9 cellular contexts compared by ENCODE assay signal in the genomic region with DNA sequence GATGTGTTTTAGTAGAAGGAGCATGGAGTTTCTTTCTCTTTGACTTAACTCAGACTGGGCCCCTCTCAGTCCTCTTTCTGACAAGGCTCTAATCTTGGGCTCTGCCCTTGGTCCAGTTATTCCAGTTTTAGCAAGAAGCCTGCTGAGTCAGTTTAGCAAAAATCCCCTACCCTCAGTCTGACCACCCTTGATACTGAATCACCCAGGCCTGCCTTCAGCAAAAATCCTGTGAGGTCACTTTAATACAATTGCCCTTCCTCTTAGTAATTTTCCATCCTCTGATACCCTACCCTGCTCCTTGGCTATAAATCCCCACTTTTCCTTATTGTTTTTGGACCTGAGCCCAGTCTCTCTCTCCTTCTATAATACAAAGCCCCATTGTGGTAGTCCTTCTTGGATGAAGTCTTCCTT.
A peak's percentile ranks its signal among the peaks of the same experiment; 100 is the strongest.
DNase-seq lines count a peak whose midpoint lies in the region; ATAC-seq, FAIRE-seq and TF ChIP-seq lines count a peak whose summit lies in the region.
"Had no signal": no experiment of that assay in that cellular context is flagged by ENCODE, and none has a peak within 500 bp of the region (broad histone marks: within the 10 kb centered on the region; RNA-seq: fewer than 3 reads in every experiment).

No MANE protein-coding gene starts in this region.

- no peaks in the 10 kb centered on the region for H3K36me3 ChIP-seq in GM12878 (ENCODE audit: control insufficient read depth in 2 of 2, insufficient read depth in 2 of 2, low read length in 1 of 2)
- H3K36me3 ChIP-seq in Peyer's patch: no peaks in the 10 kb centered on the region
- H3K36me3 ChIP-seq: tibial artery had no signal

- H3K9ac ChIP-seq in GM12878 (ENCODE audit: control insufficient read depth, insufficient read depth, low read length): no peak overlapping the region

- no peaks in the 10 kb centered on the region for H4K20me1 ChIP-seq in GM12878 (ENCODE audit: control insufficient read depth, insufficient read depth)

- H3K4me3 ChIP-seq in GM12878 (no peak overlapping the region), Peyer's patch (no peak overlapping the region), lower leg skin (ENCODE audit: low read depth, poor library complexity, severe bottlenecking) (no peak overlapping the region)
- H3K4me3 ChIP-seq: tibial artery had no signal

- RAD21 ChIA-PET in GM12878 (lab: Charles Lee; ENCODE audit: unreplicated experiment): no interaction called here

- no peaks in the 10 kb centered on the region for H3K79me2 ChIP-seq in GM12878 (ENCODE audit: control insufficient read depth, insufficient read depth, low read length)

- no peak for TF ChIP-seq POLR2A in GM12878 (IDR thresholded peaks at IDR 0.05; ENCODE audit: low read depth, low read length)
- no peak for TF ChIP-seq POLR2A in Peyer's patch (IDR thresholded peaks at IDR 0.05)
- no peak for TF ChIP-seq POLR2A in lower leg skin (IDR thresholded peaks at IDR 0.05)

- no peak for TF ChIP-seq CTCF in GM12878 (IDR thresholded peaks at IDR 0.05 in 2 of 3, conservative IDR thresholded peaks at IDR 0.05 in 1 of 3; ENCODE audit: control insufficient read depth in 2 of 3, extremely low read depth in 1 of 3, insufficient read depth in 1 of 3, low read depth in 3 of 3, low read length in 3 of 3)
- no peak for TF ChIP-seq CTCF in Peyer's patch (IDR thresholded peaks at IDR 0.05)
- no peak for TF ChIP-seq CTCF in lower leg skin (IDR thresholded peaks at IDR 0.05)

- CTCF ChIA-PET in GM12878 (lab: Yijun Ruan, JAX): no interaction called here

- no peaks in the 10 kb centered on the region for H3K27me3 ChIP-seq in GM12878 (replicated peaks in 1 of 2; ENCODE audit: control insufficient read depth in 2 of 2, insufficient read depth in 2 of 2, low read length in 1 of 2)
- H3K27me3 ChIP-seq in Peyer's patch: no peaks in the 10 kb centered on the region
- H3K27me3 ChIP-seq: tibial artery had no signal

- no peak for TF ChIP-seq EP300 in GM12878 (IDR thresholded peaks at IDR 0.05; ENCODE audit: borderline replicate concordance in 1 of 2, control insufficient read depth in 1 of 2, low read depth in 2 of 2, low read length in 2 of 2)

- no peak overlapping the region for H2AFZ ChIP-seq in GM12878 (ENCODE audit: control insufficient read depth, low read depth, low read length)

- POLR2A ChIA-PET in GM12878 (lab: Charles Lee): no interaction called here

- H3K27ac ChIP-seq in GM12878 (ENCODE audit: control insufficient read depth, insufficient read depth) (no peak overlapping the region), Peyer's patch (peak overlapping the region in 1 of 4 donors; percentile 8)
- H3K27ac ChIP-seq: tibial artery had no signal

- ATAC-seq in GM12878 (peak; percentile 43), HG02588 (IDR thresholded peaks at IDR 0.05; ENCODE audit: unreplicated experiment) (no peak)

- no peak for FAIRE-seq in GM12878 (lab: Jason Lieb, UNC)

- H3K4me1 ChIP-seq in GM12878 (ENCODE audit: control insufficient read depth, insufficient read depth, low read length) (no peaks in the 10 kb centered on the region), Peyer's patch (no peaks in the 10 kb centered on the region)

- no TSS peak for BruUV-seq in GM12878 (replicated peaks; lab: Mats Ljungman, UMichigan)

- SMC1A ChIA-PET in GM12878 (lab: Charles Lee; ENCODE audit: uncharacterized antibody, unreplicated experiment): no interaction called here

- intact Hi-C loops in GM12878 (cut with micrococcal nuclease; ENCODE audit: unreplicated experiment) (no loop called here), lower leg skin (cut with DNase I; ENCODE audit: low total_unique reads) (no loop called here)

- H3K9me3 ChIP-seq in GM12878 (replicated peaks; ENCODE audit: control insufficient read depth, insufficient read depth, low read length): no peaks in the 10 kb centered on the region
- no peaks in the 10 kb centered on the region for H3K9me3 ChIP-seq in Peyer's patch
- H3K9me3 ChIP-seq: tibial artery had no signal

- in situ Hi-C loops in GM12878 (cut with MboI): no loop called here

- DNase-seq in AG08395 (ENCODE audit: low spot score) (peak; percentile 59), HS-5 (ENCODE audit: low read depth) (peak; percentile 47), GM12878 (ENCODE audit: low read depth, low spot score) (no peak), kidney tubule cell (ENCODE audit: low spot score) (peak; percentile 99), Peyer's patch (no peak), UCSD-AML1 (lab: John Stamatoyannopoulos, UW; ENCODE audit: unreplicated experiment) (no peak), lower leg skin (ENCODE audit: low spot score in 2 of 2) (no peak)
- DNase-seq: tibial artery had no signal

- H3K4me2 ChIP-seq in GM12878 (ENCODE audit: control insufficient read depth, insufficient read depth): no peak overlapping the region

- no peak for TF ChIP-seq RAD21 in GM12878 (IDR thresholded peaks at IDR 0.05; ENCODE audit: insufficient read depth, low read depth, low read length)

TF ChIP-seq in GM12878, 131 proteins besides CTCF, POLR2A, EP300 and RAD21:
- TF ChIP-seq BRCA1 (IDR thresholded peaks at IDR 0.05; ENCODE audit: low read depth, low read length) (no peak), SMC3 (IDR thresholded peaks at IDR 0.05; ENCODE audit: borderline replicate concordance, low read length) (no peak), SUPT20H (IDR thresholded peaks at IDR 0.05; ENCODE audit: borderline replicate concordance, control insufficient read depth, low read depth, low read length) (no peak), SP1 (IDR thresholded peaks at IDR 0.05; ENCODE audit: low read depth, low read length) (no peak), NBN (IDR thresholded peaks at IDR 0.05) (no peak), CBFB (IDR thresholded peaks at IDR 0.05; ENCODE audit: low read depth) (no peak)
- TF ChIP-seq, protein P1, sequence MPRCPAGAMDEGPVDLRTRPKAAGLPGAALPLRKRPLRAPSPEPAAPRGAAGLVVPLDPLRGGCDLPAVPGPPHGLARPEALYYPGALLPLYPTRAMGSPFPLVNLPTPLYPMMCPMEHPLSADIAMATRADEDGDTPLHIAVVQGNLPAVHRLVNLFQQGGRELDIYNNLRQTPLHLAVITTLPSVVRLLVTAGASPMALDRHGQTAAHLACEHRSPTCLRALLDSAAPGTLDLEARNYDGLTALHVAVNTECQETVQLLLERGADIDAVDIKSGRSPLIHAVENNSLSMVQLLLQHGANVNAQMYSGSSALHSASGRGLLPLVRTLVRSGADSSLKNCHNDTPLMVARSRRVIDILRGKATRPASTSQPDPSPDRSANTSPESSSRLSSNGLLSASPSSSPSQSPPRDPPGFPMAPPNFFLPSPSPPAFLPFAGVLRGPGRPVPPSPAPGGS (IDR thresholded peaks at IDR 0.05; ENCODE audit: borderline replicate concordance, insufficient read depth, low read depth, low read length, poor library complexity, severe bottlenecking): no peak
- TF ChIP-seq, protein P2, sequence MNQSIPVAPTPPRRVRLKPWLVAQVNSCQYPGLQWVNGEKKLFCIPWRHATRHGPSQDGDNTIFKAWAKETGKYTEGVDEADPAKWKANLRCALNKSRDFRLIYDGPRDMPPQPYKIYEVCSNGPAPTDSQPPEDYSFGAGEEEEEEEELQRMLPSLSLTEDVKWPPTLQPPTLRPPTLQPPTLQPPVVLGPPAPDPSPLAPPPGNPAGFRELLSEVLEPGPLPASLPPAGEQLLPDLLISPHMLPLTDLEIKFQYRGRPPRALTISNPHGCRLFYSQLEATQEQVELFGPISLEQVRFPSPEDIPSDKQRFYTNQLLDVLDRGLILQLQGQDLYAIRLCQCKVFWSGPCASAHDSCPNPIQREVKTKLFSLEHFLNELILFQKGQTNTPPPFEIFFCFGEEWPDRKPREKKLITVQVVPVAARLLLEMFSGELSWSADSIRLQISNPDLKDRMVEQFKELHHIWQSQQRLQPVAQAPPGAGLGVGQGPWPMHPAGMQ (IDR thresholded peaks at IDR 0.05; ENCODE audit: borderline replicate concordance): no peak
- TF ChIP-seq, protein P3, sequence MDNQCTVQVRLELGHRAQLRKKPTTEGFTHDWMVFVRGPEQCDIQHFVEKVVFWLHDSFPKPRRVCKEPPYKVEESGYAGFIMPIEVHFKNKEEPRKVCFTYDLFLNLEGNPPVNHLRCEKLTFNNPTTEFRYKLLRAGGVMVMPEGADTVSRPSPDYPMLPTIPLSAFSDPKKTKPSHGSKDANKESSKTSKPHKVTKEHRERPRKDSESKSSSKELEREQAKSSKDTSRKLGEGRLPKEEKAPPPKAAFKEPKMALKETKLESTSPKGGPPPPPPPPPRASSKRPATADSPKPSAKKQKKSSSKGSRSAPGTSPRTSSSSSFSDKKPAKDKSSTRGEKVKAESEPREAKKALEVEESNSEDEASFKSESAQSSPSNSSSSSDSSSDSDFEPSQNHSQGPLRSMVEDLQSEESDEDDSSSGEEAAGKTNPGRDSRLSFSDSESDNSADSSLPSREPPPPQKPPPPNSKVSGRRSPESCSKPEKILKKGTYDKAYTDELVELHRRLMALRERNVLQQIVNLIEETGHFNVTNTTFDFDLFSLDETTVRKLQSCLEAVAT (IDR thresholded peaks at IDR 0.05): no peak

Comparison
In these comparisons a context has a peak if more than half of its experiments do, and no peak if none do; other contexts are left out.
1. DNase-seq: peak in AG08395 (single experiment), HS-5 (single experiment) and kidney tubule cell (single experiment); none in GM12878 (single experiment), Peyer's patch (0 of 3), UCSD-AML1 (single experiment) and lower leg skin (0 of 2).